In genomic region chr2:201696151-201696659, GRCh38 we compare ENCODE assay signal across 11 cellular contexts. TPM values are rescaled to one million over a fixed set of nuclear protein-coding genes. Genes with fewer than 3 reads are reported as not detected.
DNase-seq lines count a peak whose midpoint lies in the region; ATAC-seq, FAIRE-seq and TF ChIP-seq lines count a peak whose summit lies in the region.
"Had no signal": no experiment of that assay in that cellular context is flagged by ENCODE, and none has a peak within 500 bp of the region (broad histone marks: within the 10 kb centered on the region; RNA-seq: fewer than 3 reads in every experiment).

No MANE protein-coding gene starts in this region.

- intact Hi-C loops in A673 (cut with micrococcal nuclease; ENCODE audit: unreplicated experiment): no loop called here
- intact Hi-C loops in kidney (cut with DNase I): no loop called here

- no peak for ATAC-seq in GM18498 (IDR thresholded peaks at IDR 0.05; ENCODE audit: unreplicated experiment)

- TF ChIP-seq CTCF in A673 (conservative IDR thresholded peaks at IDR 0.05; ENCODE audit: low read depth, low read length): no peak
- no peak for TF ChIP-seq CTCF in HFFc6 (IDR thresholded peaks at IDR 0.05)
- no peak for TF ChIP-seq CTCF in kidney (IDR thresholded peaks at IDR 0.05; ENCODE audit: borderline replicate concordance, extremely low read depth, insufficient read depth)
- TF ChIP-seq CTCF in Peyer's patch (IDR thresholded peaks at IDR 0.05): no peak

- H3K4me1 Mint-ChIP-seq in HFFc6 (ENCODE audit: low read depth): peaks cover 67% of the 10 kb centered on the region
- H3K4me1 Mint-ChIP-seq: IgD-negative memory B cell, naive B cell had no signal

- CTCF ChIA-PET in A673 (lab: Charles Lee): no interaction called here

- H3K27ac ChIP-seq in A673 (ENCODE audit: low read depth, low read length, poor library complexity, severe bottlenecking) (peak overlapping the region; percentile 67), kidney (ENCODE audit: low read depth in 2 of 2, low read length in 2 of 2) (no peak overlapping the region), Peyer's patch (no peak overlapping the region)

- H3K4me3 Mint-ChIP-seq in HFFc6: peak overlapping the region; percentile 41
- H3K4me3 Mint-ChIP-seq: IgD-negative memory B cell, naive B cell had no signal

- H3K27ac Mint-ChIP-seq in HFFc6: peak overlapping the region; percentile 84

- H3K27me3 ChIP-seq in A673 (replicated peaks; ENCODE audit: insufficient read depth, low read depth, low read length, poor library complexity) (no peaks in the 10 kb centered on the region), Peyer's patch (no peaks in the 10 kb centered on the region)

- H3K4me3 ChIP-seq in A673 (ENCODE audit: low read depth, low read length, poor library complexity, severe bottlenecking): no peak overlapping the region
- H3K4me3 ChIP-seq in kidney (ENCODE audit: low read length in 2 of 2): no peak overlapping the region
- no peak overlapping the region for H3K4me3 ChIP-seq in Peyer's patch

- peaks cover 8% of the 10 kb centered on the region for H3K36me3 ChIP-seq in A673 (ENCODE audit: insufficient read depth, low read length, poor library complexity, severe bottlenecking)
- peaks cover 1 to 9% of the 10 kb centered on the region in 2 donors for H3K36me3 ChIP-seq in kidney (ENCODE audit: control insufficient read depth in 1 of 2, insufficient read depth in 2 of 2, low read length in 2 of 2)
- H3K36me3 ChIP-seq in Peyer's patch: peaks cover 0 to 8% (median 0%) of the 10 kb centered on the region in 3 donors

- peak; percentile 92 for DNase-seq in A673 (ENCODE audit: low spot score)
- DNase-seq in HFFc6: peak; percentile 95
- peak; percentile 79 for DNase-seq in astrocyte of the hippocampus (ENCODE audit: low read depth, low spot score)
- DNase-seq in hepatic stellate cell (ENCODE audit: low spot score): peak; percentile 41
- no peak for DNase-seq in HPDE6-E6E7 (ENCODE audit: extremely low spot score)
- no peak for DNase-seq in kidney
- no peak for DNase-seq in Peyer's patch
- DNase-seq: activated gamma-delta T cell treated with Interleukin-2 at 50 U/mL for 16 hours, naive B cell had no signal

- H3K4me1 ChIP-seq in A673 (ENCODE audit: insufficient read depth, low read length, poor library complexity, severe bottlenecking) (peaks cover 58% of the 10 kb centered on the region), kidney (ENCODE audit: control insufficient read depth in 1 of 2, insufficient read depth in 1 of 2, low read depth in 1 of 2, low read length in 2 of 2) (no peaks in the 10 kb centered on the region), Peyer's patch (peaks cover 0 to 6% (median 0%) of the 10 kb centered on the region in 4 donors)

- peaks cover 21% of the 10 kb centered on the region for H3K36me3 Mint-ChIP-seq in HFFc6 (ENCODE audit: low read depth)

- POLR2A ChIA-PET in A673 (lab: Charles Lee; ENCODE audit: low non-redundant PET): no interaction called here

- no peak for FAIRE-seq in kidney (lab: Jason Lieb, UNC)

- TF ChIP-seq POLR2A in Peyer's patch (IDR thresholded peaks at IDR 0.05): no peak

- H3K9me3 Mint-ChIP-seq in HFFc6: no peaks in the 10 kb centered on the region
- H3K9me3 Mint-ChIP-seq: IgD-negative memory B cell, naive B cell had no signal

- TSS peak; percentile 12 for BruUV-seq in A673 (replicated peaks; lab: Mats Ljungman, UMichigan)

- H3K9me3 ChIP-seq in A673 (ENCODE audit: low read depth, low read length, poor library complexity, severe bottlenecking) (no peaks in the 10 kb centered on the region), kidney (ENCODE audit: control insufficient read depth in 1 of 2, low read length in 2 of 2) (no peaks in the 10 kb centered on the region), Peyer's patch (no peaks in the 10 kb centered on the region)

- no peaks in the 10 kb centered on the region; the same call in 1 of the 2 replicates for H3K27me3 Mint-ChIP-seq in HFFc6 (ENCODE audit: insufficient read depth)
- H3K27me3 Mint-ChIP-seq: IgD-negative memory B cell had no signal

- no peak overlapping the region for H3K9ac ChIP-seq in kidney (ENCODE audit: low read length in 2 of 2)

RNA-seq across cellular contexts. Expression of gene MPP4, which starts 2.2 kb away (rescaled TPM):
- 1.0 and 1.6 TPM in 2 replicates for total RNA-seq in A673 (2021)
- total RNA-seq in HFFc6 (2021; fragmentation: NEBNext Ultra II Directional; extraction: Animal tissue kit (Norgen Biotek cat#: 25700)): 1 to 10 TPM; 2.7 to 6.7 (median 3.7) TPM
- total RNA-seq in kidney: 0.19 TPM
- polyA plus RNA-seq in kidney (ENCODE audit: insufficient read depth, low read depth, low replicate concordance): not detected
- not detected for total RNA-seq in Peyer's patch
- polyA plus RNA-seq: IgD-negative memory B cell had no signal

RNA-seq across cellular contexts. Expression of gene TMEM237, which starts 52.9 kb away (rescaled TPM):
- total RNA-seq in A673 (2021) (66.8 and 70.4 TPM in 2 replicates), kidney (14.9 TPM), Peyer's patch (10 to 100 TPM in 1 of 4 donors, 1 to 10 TPM in 3; 2.7 to 13.2 (median 6.0) TPM)
- 10 to 100 TPM; 76.2 to 96.5 (median 83.3) TPM for total RNA-seq in HFFc6 (2021; fragmentation: NEBNext Ultra II Directional; extraction: Animal tissue kit (Norgen Biotek cat#: 25700))
- polyA plus RNA-seq in kidney (ENCODE audit: insufficient read depth, low read depth, low replicate concordance): 10.7 TPM

Comparison
In these comparisons a context has a peak if more than half of its experiments do, and no peak if none do; other contexts are left out.
1. DNase-seq: peak in A673 (single experiment), HFFc6 (single experiment), astrocyte of the hippocampus (single experiment) and hepatic stellate cell (single experiment); none in HPDE6-E6E7 (single experiment), kidney (single experiment) and Peyer's patch (0 of 3).